1 cellular context compared by ENCODE assay signal in the genomic region with DNA sequence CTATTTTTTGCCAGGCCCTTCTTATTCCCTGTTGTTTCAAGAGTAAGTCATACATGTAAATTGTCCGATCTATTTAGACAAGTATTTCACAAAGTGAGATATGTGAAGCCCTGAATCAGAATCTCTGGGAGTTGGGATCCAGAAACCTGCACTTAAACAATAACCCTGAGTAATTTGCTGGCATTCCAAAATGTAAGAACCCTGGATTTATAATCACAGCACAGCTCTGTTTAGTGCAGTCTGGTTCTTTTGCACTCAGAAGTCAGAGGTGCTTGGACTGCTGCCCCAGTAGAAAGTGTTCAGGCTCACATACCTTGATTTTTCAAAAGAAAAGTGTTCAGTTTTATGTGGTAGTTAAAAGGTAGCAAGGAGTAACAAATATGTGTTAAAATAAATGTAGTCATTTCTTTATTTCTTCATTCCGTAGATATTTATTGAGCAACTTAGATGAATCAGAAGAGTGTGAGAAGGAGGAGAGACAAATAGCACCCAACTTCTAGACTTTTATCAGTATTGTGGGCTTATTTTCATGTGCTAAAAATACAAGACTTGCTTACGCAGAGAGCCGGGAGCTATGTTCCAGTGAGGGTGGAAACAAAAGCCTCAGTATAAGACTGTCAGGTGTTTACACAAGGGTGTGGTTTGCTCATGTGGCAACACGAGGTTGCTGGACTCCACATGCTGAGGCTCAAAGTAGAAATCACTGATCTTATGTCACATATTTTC.
TF ChIP-seq lines count a peak whose summit lies in the region.

No MANE protein-coding gene starts in this region.

TF ChIP-seq in GM12878, 131 proteins besides CTCF, POLR2A, EP300 and RAD21 (continued from another document):
- TF ChIP-seq, protein P1, sequence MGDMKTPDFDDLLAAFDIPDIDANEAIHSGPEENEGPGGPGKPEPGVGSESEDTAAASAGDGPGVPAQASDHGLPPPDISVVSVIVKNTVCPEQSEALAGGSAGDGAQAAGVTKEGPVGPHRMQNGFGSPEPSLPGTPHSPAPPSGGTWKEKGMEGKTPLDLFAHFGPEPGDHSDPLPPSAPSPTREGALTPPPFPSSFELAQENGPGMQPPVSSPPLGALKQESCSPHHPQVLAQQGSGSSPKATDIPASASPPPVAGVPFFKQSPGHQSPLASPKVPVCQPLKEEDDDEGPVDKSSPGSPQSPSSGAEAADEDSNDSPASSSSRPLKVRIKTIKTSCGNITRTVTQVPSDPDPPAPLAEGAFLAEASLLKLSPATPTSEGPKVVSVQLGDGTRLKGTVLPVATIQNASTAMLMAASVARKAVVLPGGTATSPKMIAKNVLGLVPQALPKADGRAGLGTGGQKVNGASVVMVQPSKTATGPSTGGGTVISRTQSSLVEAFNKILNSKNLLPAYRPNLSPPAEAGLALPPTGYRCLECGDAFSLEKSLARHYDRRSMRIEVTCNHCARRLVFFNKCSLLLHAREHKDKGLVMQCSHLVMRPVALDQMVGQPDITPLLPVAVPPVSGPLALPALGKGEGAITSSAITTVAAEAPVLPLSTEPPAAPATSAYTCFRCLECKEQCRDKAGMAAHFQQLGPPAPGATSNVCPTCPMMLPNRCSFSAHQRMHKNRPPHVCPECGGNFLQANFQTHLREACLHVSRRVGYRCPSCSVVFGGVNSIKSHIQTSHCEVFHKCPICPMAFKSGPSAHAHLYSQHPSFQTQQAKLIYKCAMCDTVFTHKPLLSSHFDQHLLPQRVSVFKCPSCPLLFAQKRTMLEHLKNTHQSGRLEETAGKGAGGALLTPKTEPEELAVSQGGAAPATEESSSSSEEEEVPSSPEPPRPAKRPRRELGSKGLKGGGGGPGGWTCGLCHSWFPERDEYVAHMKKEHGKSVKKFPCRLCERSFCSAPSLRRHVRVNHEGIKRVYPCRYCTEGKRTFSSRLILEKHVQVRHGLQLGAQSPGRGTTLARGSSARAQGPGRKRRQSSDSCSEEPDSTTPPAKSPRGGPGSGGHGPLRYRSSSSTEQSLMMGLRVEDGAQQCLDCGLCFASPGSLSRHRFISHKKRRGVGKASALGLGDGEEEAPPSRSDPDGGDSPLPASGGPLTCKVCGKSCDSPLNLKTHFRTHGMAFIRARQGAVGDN (IDR thresholded peaks at IDR 0.05) = no peak
- no peak for TF ChIP-seq NFYA (IDR thresholded peaks at IDR 0.05; ENCODE audit: borderline replicate concordance, low read depth, low read length)
- TF ChIP-seq NR2C1 (IDR thresholded peaks at IDR 0.05) = no peak
- TF ChIP-seq ZBED1 (IDR thresholded peaks at IDR 0.05; ENCODE audit: borderline replicate concordance) = no peak
- TF ChIP-seq, protein P2, sequence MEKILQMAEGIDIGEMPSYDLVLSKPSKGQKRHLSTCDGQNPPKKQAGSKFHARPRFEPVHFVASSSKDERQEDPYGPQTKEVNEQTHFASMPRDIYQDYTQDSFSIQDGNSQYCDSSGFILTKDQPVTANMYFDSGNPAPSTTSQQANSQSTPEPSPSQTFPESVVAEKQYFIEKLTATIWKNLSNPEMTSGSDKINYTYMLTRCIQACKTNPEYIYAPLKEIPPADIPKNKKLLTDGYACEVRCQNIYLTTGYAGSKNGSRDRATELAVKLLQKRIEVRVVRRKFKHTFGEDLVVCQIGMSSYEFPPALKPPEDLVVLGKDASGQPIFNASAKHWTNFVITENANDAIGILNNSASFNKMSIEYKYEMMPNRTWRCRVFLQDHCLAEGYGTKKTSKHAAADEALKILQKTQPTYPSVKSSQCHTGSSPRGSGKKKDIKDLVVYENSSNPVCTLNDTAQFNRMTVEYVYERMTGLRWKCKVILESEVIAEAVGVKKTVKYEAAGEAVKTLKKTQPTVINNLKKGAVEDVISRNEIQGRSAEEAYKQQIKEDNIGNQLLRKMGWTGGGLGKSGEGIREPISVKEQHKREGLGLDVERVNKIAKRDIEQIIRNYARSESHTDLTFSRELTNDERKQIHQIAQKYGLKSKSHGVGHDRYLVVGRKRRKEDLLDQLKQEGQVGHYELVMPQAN (conservative IDR thresholded peaks at IDR 0.05) = no peak
- TF ChIP-seq ZNF622 (IDR thresholded peaks at IDR 0.05) = no peak
- TF ChIP-seq CHD4 (IDR thresholded peaks at IDR 0.05) = no peak
